ENCODE assay signal across 15 cellular contexts in the genomic region with DNA sequence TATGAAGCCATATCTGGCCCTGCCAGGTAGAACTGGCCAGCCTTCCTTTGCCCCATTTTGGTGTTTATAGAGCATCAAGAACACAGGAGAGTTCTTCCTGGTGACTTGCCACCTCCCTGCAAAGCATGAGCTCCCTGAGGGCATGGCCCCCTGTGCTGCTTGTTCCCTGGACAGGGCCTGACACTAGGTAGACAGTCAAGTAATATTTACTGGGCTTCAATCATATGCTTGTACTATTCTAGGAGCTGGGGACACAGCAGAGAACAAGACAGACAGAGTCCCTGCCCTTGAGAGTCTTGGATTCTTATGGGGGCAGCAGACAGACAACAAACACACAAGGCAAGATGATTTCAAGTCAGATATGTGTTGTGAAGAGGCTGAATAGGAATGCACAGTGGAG. TPM values are rescaled to one million over a fixed set of nuclear protein-coding genes. Genes with fewer than 3 reads are reported as not detected.
A peak's percentile ranks its signal among the peaks of the same experiment; 100 is the strongest.
DNase-seq lines count a peak whose midpoint lies in the region; FAIRE-seq and TF ChIP-seq lines count a peak whose summit lies in the region.
"Had no signal": no experiment of that assay in that cellular context is flagged by ENCODE, and none has a peak within 500 bp of the region (broad histone marks: within the 10 kb centered on the region; RNA-seq: fewer than 3 reads in every experiment).

No MANE protein-coding gene starts in this region.

- intact Hi-C loops in vagina (cut with DNase I), result no loop called here

- H3K36me3 ChIP-seq in cardiac muscle cell (no peaks in the 10 kb centered on the region), vagina (no peaks in the 10 kb centered on the region)

- peak overlapping the region; percentile 23 for H3K27ac Mint-ChIP-seq in activated T-cell treated with anti-CD3 and anti-CD28 coated beads, Interleukin-2, amount 50 U/mL, for 24 hours
- H3K27ac Mint-ChIP-seq in progenitor cell of endocrine pancreas, result peak overlapping the region; percentile 47
- H3K27ac Mint-ChIP-seq: activated naive CD8-positive, alpha-beta T cell treated with anti-CD3 and anti-CD28 coated beads, Interleukin-2, amount 10 ng/mL, durations not matched to agents 7 days and 5 days; stimulated activated naive CD8-positive, alpha-beta T cell treated with anti-CD3 and anti-CD28 coated beads, Interleukin-15, Interleukin-2, amounts not matched to agents 100 ng/mL and 50 ng/mL, for 24 hours had no signal

- H3K4me3 Mint-ChIP-seq in activated T-cell treated with anti-CD3 and anti-CD28 coated beads, Interleukin-2, amount 50 U/mL, for 24 hours, result no peak overlapping the region
- no peak overlapping the region for H3K4me3 Mint-ChIP-seq in progenitor cell of endocrine pancreas (ENCODE audit: low read depth)
- H3K4me3 Mint-ChIP-seq: activated naive CD8-positive, alpha-beta T cell treated with anti-CD3 and anti-CD28 coated beads, Interleukin-2, amount 10 ng/mL, durations not matched to agents 7 days and 5 days; stimulated activated naive CD8-positive, alpha-beta T cell treated with anti-CD3 and anti-CD28 coated beads, Interleukin-15, Interleukin-2, amounts not matched to agents 100 ng/mL and 50 ng/mL, for 24 hours had no signal

- H3K36me3 Mint-ChIP-seq in activated T-cell treated with anti-CD3 and anti-CD28 coated beads, Interleukin-2, amount 50 U/mL, for 24 hours (ENCODE audit: low read depth), result no peaks in the 10 kb centered on the region
- H3K36me3 Mint-ChIP-seq in progenitor cell of endocrine pancreas (ENCODE audit: insufficient read depth), result no peaks in the 10 kb centered on the region
- H3K36me3 Mint-ChIP-seq: activated naive CD8-positive, alpha-beta T cell treated with anti-CD3 and anti-CD28 coated beads, Interleukin-2, amount 10 ng/mL, durations not matched to agents 7 days and 5 days had no signal

- TF ChIP-seq CTCF in cardiac muscle cell (IDR thresholded peaks at IDR 0.05; ENCODE audit: low read depth, low read length), result no peak
- TF ChIP-seq CTCF in progenitor cell of endocrine pancreas (IDR thresholded peaks at IDR 0.05; ENCODE audit: unreplicated experiment), result no peak
- no peak for TF ChIP-seq CTCF in vagina (IDR thresholded peaks at IDR 0.05)

- H3K27me3 Mint-ChIP-seq in activated T-cell treated with anti-CD3 and anti-CD28 coated beads, Interleukin-2, amount 50 U/mL, for 24 hours, result no peaks in the 10 kb centered on the region
- peaks cover 37% of the 10 kb centered on the region for H3K27me3 Mint-ChIP-seq in progenitor cell of endocrine pancreas

- H3K4me1 ChIP-seq in cardiac muscle cell (ENCODE audit: low read depth), result peaks cover 26% of the 10 kb centered on the region
- H3K4me1 ChIP-seq in vagina, result peaks cover 32% of the 10 kb centered on the region

- no peaks in the 10 kb centered on the region for H3K9me3 Mint-ChIP-seq in activated T-cell treated with anti-CD3 and anti-CD28 coated beads, Interleukin-2, amount 50 U/mL, for 24 hours
- H3K9me3 Mint-ChIP-seq in progenitor cell of endocrine pancreas (ENCODE audit: low read depth), result no peaks in the 10 kb centered on the region
- H3K9me3 Mint-ChIP-seq: activated naive CD8-positive, alpha-beta T cell treated with anti-CD3 and anti-CD28 coated beads, Interleukin-2, amount 10 ng/mL, durations not matched to agents 7 days and 5 days; stimulated activated naive CD8-positive, alpha-beta T cell treated with anti-CD3 and anti-CD28 coated beads, Interleukin-15, Interleukin-2, amounts not matched to agents 100 ng/mL and 50 ng/mL, for 24 hours had no signal

- H3K9me3 ChIP-seq in cardiac muscle cell (ENCODE audit: low read depth) (no peaks in the 10 kb centered on the region), vagina (no peaks in the 10 kb centered on the region)

- DNase-seq in activated T-cell treated with anti-CD3 and anti-CD28 coated beads, Interleukin-2, amount 50 U/mL, for 24 hours, result no peak
- DNase-seq in activated T-cell treated with anti-CD3 and anti-CD28 coated beads, Interleukin-2, amount 50 U/mL, for 1 hour, result no peak
- DNase-seq in cardiac muscle cell (ENCODE audit: low read depth in 1 of 2, low spot score in 1 of 2) (no peak), progenitor cell of endocrine pancreas (ENCODE audit: low spot score, unreplicated experiment) (no peak), vagina (ENCODE audit: extremely low spot score in 2 of 2) (no peak), NCI-H1694 treated with DMSO at 0.1 percent for 48 hours (lab: John Stamatoyannopoulos, UW) (no peak), GM12891 (ENCODE audit: insufficient read length, low spot score) (no peak), NCI-H1417 treated with DMSO at 0.1 percent for 48 hours (lab: John Stamatoyannopoulos, UW) (no peak)
- DNase-seq: activated CD8-positive, alpha-beta memory T cell treated with anti-CD3 and anti-CD28 coated beads for 24 hours; activated naive CD8-positive, alpha-beta T cell treated with anti-CD3 and anti-CD28 coated beads, Interleukin-2, amount 10 ng/mL, durations not matched to agents 7 days and 5 days; effector CD8-positive, alpha-beta T cell; T-helper 9 cell had no signal

- no peak overlapping the region for H3K4me3 ChIP-seq in cardiac muscle cell
- peak overlapping the region in 1 of 2 donors; percentile 14 for H3K4me3 ChIP-seq in vagina

- no peak for FAIRE-seq in GM12891 (lab: Jason Lieb, UNC)
- FAIRE-seq: A204.1 had no signal

- no peaks in the 10 kb centered on the region for H3K27me3 ChIP-seq in cardiac muscle cell
- H3K27me3 ChIP-seq in vagina, result no peaks in the 10 kb centered on the region

- peak overlapping the region; percentile 98 for H3K27ac ChIP-seq in cardiac muscle cell
- peak overlapping the region; percentile 81 for H3K27ac ChIP-seq in vagina
- H3K27ac ChIP-seq: RWPE1 had no signal

- peaks cover 32% of the 10 kb centered on the region for H3K4me1 Mint-ChIP-seq in activated T-cell treated with anti-CD3 and anti-CD28 coated beads, Interleukin-2, amount 50 U/mL, for 24 hours (ENCODE audit: low read depth)
- peaks cover 10% of the 10 kb centered on the region for H3K4me1 Mint-ChIP-seq in progenitor cell of endocrine pancreas (ENCODE audit: low read depth)

- TF ChIP-seq POLR2A in vagina (IDR thresholded peaks at IDR 0.05), result no peak
- TF ChIP-seq POLR2A in GM12891 (IDR thresholded peaks at IDR 0.05; ENCODE audit: low read depth, low read length), result no peak

TF ChIP-seq in GM12891, 5 proteins besides CTCF, POLR2A, EP300 and RAD21:
- no peak for TF ChIP-seq POU2F2 (IDR thresholded peaks at IDR 0.05; ENCODE audit: low read depth, low read length)
- no peak for TF ChIP-seq TAF1 (IDR thresholded peaks at IDR 0.05; ENCODE audit: low read depth, low read length)
- TF ChIP-seq PAX5 (IDR thresholded peaks at IDR 0.05; ENCODE audit: insufficient read depth, low read length, severe bottlenecking), result no peak
- TF ChIP-seq POLR2AphosphoS5 (IDR thresholded peaks at IDR 0.05; ENCODE audit: low read depth, low read length), result no peak
- TF ChIP-seq SPI1 (IDR thresholded peaks at IDR 0.05; ENCODE audit: low read depth, low read length), result no peak

RNA-seq across cellular contexts. Expression of a gene that starts 10.0 kb away (rescaled TPM):
- total RNA-seq in cardiac muscle cell (62.5 and 89.9 TPM in 2 replicates), progenitor cell of endocrine pancreas (38.8 and 39.6 TPM in 2 replicates), vagina (31.7 TPM)
- 40.9 and 46.8 TPM in 2 replicates for polyA plus RNA-seq in cardiac muscle cell
- polyA plus RNA-seq in GM12891 (2012; ENCODE audit: low read depth, missing spikeins), result 39.0 TPM

RNA-seq across cellular contexts. Expression of a gene that starts 38.2 kb away (rescaled TPM):
- 15.1 and 16.7 TPM in 2 replicates for total RNA-seq in cardiac muscle cell
- 4.0 and 4.2 TPM in 2 replicates for polyA plus RNA-seq in cardiac muscle cell
- total RNA-seq in progenitor cell of endocrine pancreas, result 4.7 TPM in 2 replicates
- total RNA-seq in vagina, result 9.3 TPM
- 0.08 TPM for polyA plus RNA-seq in GM12891 (2012; ENCODE audit: low read depth, missing spikeins)
